In the genomic region with DNA sequence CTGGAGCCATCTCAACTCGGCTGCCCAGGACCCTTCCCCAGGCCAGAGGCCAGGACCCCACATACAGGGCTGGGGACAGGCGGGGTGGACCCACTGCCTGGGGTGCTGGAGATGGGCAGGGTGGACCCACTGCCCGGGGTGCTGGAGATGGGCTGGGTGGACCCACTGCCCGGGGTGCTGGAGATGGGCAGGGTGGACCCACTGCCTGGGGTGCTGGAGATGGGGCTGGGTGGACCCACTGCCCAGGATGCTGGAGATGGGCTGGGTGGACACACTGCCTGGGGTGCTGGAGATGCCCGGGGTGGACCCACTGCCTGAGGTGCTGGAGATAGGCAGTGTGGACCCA, we compare ENCODE assay signal across 31 cellular contexts. TPM values are rescaled to one million over a fixed set of nuclear protein-coding genes. Genes with fewer than 3 reads are reported as not detected.
"Had no signal": no experiment of that assay in that cellular context is flagged by ENCODE, and none has a peak within 500 bp of the region (broad histone marks: within the 10 kb centered on the region; RNA-seq: fewer than 3 reads in every experiment).

No MANE protein-coding gene starts in this region.

- H3K4me1 Mint-ChIP-seq: activated CD4-positive, alpha-beta T cell treated with anti-CD3 and anti-CD28 coated beads, Interleukin-2, amount 10 ng/mL, durations not matched to agents 24 days and 14 days; activated naive CD4-positive, alpha-beta T cell treated with anti-CD3 and anti-CD28 coated beads, Interleukin-2, amount 10 ng/mL, durations not matched to agents 7 days and 5 days had no signal

- DNase-seq: activated B cell treated with CpG ODN at 0.5 μM for 24 hours; activated CD4-positive, alpha-beta T cell treated with anti-CD3 and anti-CD28 coated beads for 1 hour; activated CD4-positive, alpha-beta T cell treated with anti-CD3 and anti-CD28 coated beads, Interleukin-2, amount 10 ng/mL, durations not matched to agents 24 days and 14 days; activated CD4-positive, alpha-beta T cell treated with anti-CD3 and anti-CD28 coated beads, Interleukin-2, amount 50 U/mL, for 48 hours; activated CD8-positive, alpha-beta memory T cell treated with anti-CD3 and anti-CD28 coated beads for 24 hours; activated gamma-delta T cell treated with Interleukin-2 at 50 U/mL for 16 hours; activated naive CD4-positive, alpha-beta T cell treated with anti-CD3 and anti-CD28 coated beads, Interleukin-2, amount 10 ng/mL, durations not matched to agents 7 days and 5 days; activated naive CD8-positive, alpha-beta T cell treated with anti-CD3 and anti-CD28 coated beads for 36 hours; activated T-cell treated with anti-CD3 and anti-CD28 coated beads, Interleukin-2, amount 50 U/mL, for 4 hours; caudate nucleus; KG1; NCI-H1048; NCI-H1417; NCI-H1930; NCI-H2171; NCI-H226; NCI-H526; NCI-H82; RPMI8226; SHP77 treated with DMSO at 0.1 percent for 48 hours; T-cell; T-helper 2 cell; T1000 had no signal

- H3K36me3 Mint-ChIP-seq: IgD-negative memory B cell, T-cell had no signal

- ATAC-seq: activated T-cell treated with anti-CD3 and anti-CD28 coated beads, Interleukin-2, amount 50 U/mL, for 4 hours; Panc1; T-cell had no signal

- H3K27ac Mint-ChIP-seq: activated B cell treated with CpG ODN at 0.5 μM for 24 hours; activated CD4-positive, alpha-beta T cell treated with anti-CD3 and anti-CD28 coated beads, Interleukin-2, amount 10 ng/mL, durations not matched to agents 24 days and 14 days; activated naive CD4-positive, alpha-beta T cell treated with anti-CD3 and anti-CD28 coated beads, Interleukin-2, amount 10 ng/mL, durations not matched to agents 7 days and 5 days; activated naive CD8-positive, alpha-beta T cell treated with anti-CD3 and anti-CD28 coated beads for 36 hours; activated T-helper 2 cell treated with anti-CD3 and anti-CD28 coated beads, Interferon-gamma antibody, Interleukin-2, Interleukin-4, amounts not matched to agents 10 μg/mL and 5 μg/mL and 100 μg/mL, durations not matched to agents 14 hours and 24 hours and 36 hours; IgD-negative memory B cell; T-cell had no signal

- H3K9me3 Mint-ChIP-seq: activated T-cell treated with anti-CD3 and anti-CD28 coated beads, Interleukin-2, amount 50 U/mL, for 4 hours had no signal

- H3K4me3 Mint-ChIP-seq: activated B cell treated with CpG ODN at 0.5 μM for 24 hours; activated CD4-positive, alpha-beta T cell treated with anti-CD3 and anti-CD28 coated beads, Interleukin-2, amount 10 ng/mL, durations not matched to agents 24 days and 14 days; activated naive CD4-positive, alpha-beta T cell treated with anti-CD3 and anti-CD28 coated beads, Interleukin-2, amount 10 ng/mL, durations not matched to agents 7 days and 5 days; activated naive CD8-positive, alpha-beta T cell treated with anti-CD3 and anti-CD28 coated beads for 36 hours; activated T-cell treated with anti-CD3 and anti-CD28 coated beads, Interleukin-2, amount 50 U/mL, for 4 hours; IgD-negative memory B cell; T-cell had no signal

- H3K27me3 Mint-ChIP-seq: activated B cell treated with CpG ODN at 0.5 μM for 24 hours; activated CD4-positive, alpha-beta T cell treated with anti-CD3 and anti-CD28 coated beads, Interleukin-2, amount 10 ng/mL, durations not matched to agents 24 days and 14 days; activated naive CD4-positive, alpha-beta T cell treated with anti-CD3 and anti-CD28 coated beads, Interleukin-2, amount 10 ng/mL, durations not matched to agents 7 days and 5 days; activated naive CD8-positive, alpha-beta T cell treated with anti-CD3 and anti-CD28 coated beads for 36 hours; IgD-negative memory B cell had no signal

RNA-seq across cellular contexts. Expression of a gene that starts 32.4 kb away (rescaled TPM):
- total RNA-seq: activated B cell treated with CpG ODN at 0.5 μM for 24 hours; activated CD4-positive, alpha-beta T cell treated with anti-CD3 and anti-CD28 coated beads, Interleukin-2, amount 10 ng/mL, durations not matched to agents 24 days and 14 days; activated naive CD8-positive, alpha-beta T cell treated with anti-CD3 and anti-CD28 coated beads for 36 hours; activated T-cell treated with anti-CD3 and anti-CD28 coated beads, Interleukin-2, amount 50 U/mL, for 4 hours; activated T-helper 2 cell treated with anti-CD3 and anti-CD28 coated beads, Interferon-gamma antibody, Interleukin-2, Interleukin-4, amounts not matched to agents 10 μg/mL and 5 μg/mL and 100 μg/mL, durations not matched to agents 14 hours and 24 hours and 36 hours; LHCN-M2; M059J; NCI-H460; OCI-LY7; SK-MEL-5; T-cell had no signal
